ENCODE assay signal across 2 cellular contexts in genomic region chr4:82421796-82422560, GRCh38.
A peak's percentile ranks its signal among the peaks of the same experiment; 100 is the strongest.
TF ChIP-seq lines count a peak whose summit lies in the region.

No MANE protein-coding gene starts in this region.

TF ChIP-seq in HCT116, 20 proteins besides CTCF, POLR2A, EP300 and RAD21:
- no peak for TF ChIP-seq YY1 (IDR thresholded peaks at IDR 0.05; ENCODE audit: extremely low read depth, insufficient replicate concordance, low read depth, low read length)
- no peak for TF ChIP-seq SIN3A (IDR thresholded peaks at IDR 0.05; ENCODE audit: low read depth)
- TF ChIP-seq ELF1 (IDR thresholded peaks at IDR 0.05; ENCODE audit: borderline replicate concordance, low read depth), result no peak
- no peak for TF ChIP-seq REST (IDR thresholded peaks at IDR 0.05; ENCODE audit: low read depth)
- no peak for TF ChIP-seq ZFX (IDR thresholded peaks at IDR 0.05)
- peak; percentile 37 for TF ChIP-seq POLR2AphosphoS5 (IDR thresholded peaks at IDR 0.05; ENCODE audit: low read depth, low read length)
- TF ChIP-seq FOSL1 (IDR thresholded peaks at IDR 0.05; ENCODE audit: low read depth), result no peak
- no peak for TF ChIP-seq JUND (IDR thresholded peaks at IDR 0.05)
- TF ChIP-seq CBX3 (IDR thresholded peaks at IDR 0.05; ENCODE audit: low read depth), result no peak

TF ChIP-seq in HepG2, 621 proteins besides CTCF, POLR2A, EP300 and RAD21:
- no peak for TF ChIP-seq ZBTB10 (CRISPR knock-in tag; IDR thresholded peaks at IDR 0.05; ENCODE audit: borderline replicate concordance)
- peak; percentile 92 for TF ChIP-seq RBM22 (optimal IDR thresholded peaks at IDR 0.05; ENCODE audit: low read length)
- TF ChIP-seq KDM2A (CRISPR knock-in tag; IDR thresholded peaks at IDR 0.05; ENCODE audit: borderline replicate concordance, low read depth), result peak; percentile 55; the same call in 1 of the 2 replicates
- TF ChIP-seq ZNF337 (CRISPR knock-in tag; IDR thresholded peaks at IDR 0.05; ENCODE audit: borderline replicate concordance, low read depth), result 0 out of 2 replicates have a peak, but pooled peaks have one; percentile 29
- TF ChIP-seq GMEB1 (CRISPR knock-in tag; IDR thresholded peaks at IDR 0.05; ENCODE audit: borderline replicate concordance), result no peak
- TF ChIP-seq MBD4 (IDR thresholded peaks at IDR 0.05; ENCODE audit: borderline replicate concordance, low read length), result 0 out of 2 replicates have a peak, but pooled peaks have one; percentile 42
- TF ChIP-seq AGO2 (optimal IDR thresholded peaks at IDR 0.05; ENCODE audit: low read depth, low read length), result peak; percentile 48
- no peak for TF ChIP-seq ZNF17 (CRISPR knock-in tag; IDR thresholded peaks at IDR 0.05)
- peak; percentile 90; the same call in 1 of the 2 replicates for TF ChIP-seq PAF1 (CRISPR knock-in tag; IDR thresholded peaks at IDR 0.05)
- TF ChIP-seq POLR2AphosphoS5 (IDR thresholded peaks at IDR 0.05; ENCODE audit: low read depth, low read length), result peak; percentile 17; the same call in 1 of the 2 replicates
- TF ChIP-seq ZNF567 (CRISPR knock-in tag; IDR thresholded peaks at IDR 0.05; ENCODE audit: borderline replicate concordance), result no peak
- TF ChIP-seq POLR2AphosphoS2 (IDR thresholded peaks at IDR 0.05; ENCODE audit: low read depth, low read length), result peak; percentile 16; the same call in 1 of the 2 replicates
- TF ChIP-seq POLR2G (IDR thresholded peaks at IDR 0.05; ENCODE audit: low read depth, low read length), result peak; percentile 79
- 0 out of 2 replicates have a peak, but pooled peaks have one; percentile 23 for TF ChIP-seq FUBP1 (CRISPR knock-in tag; IDR thresholded peaks at IDR 0.05; ENCODE audit: borderline replicate concordance)
- peak in 1 of 2 experiments; percentile 12; a peak in 2 of 4 replicates for TF ChIP-seq ATF4 (CRISPR knock-in tag; IDR thresholded peaks at IDR 0.05)
- no peak for TF ChIP-seq FOXK1 (CRISPR knock-in tag; IDR thresholded peaks at IDR 0.05; ENCODE audit: borderline replicate concordance, low read depth)
- no peak for TF ChIP-seq ZBTB14 (CRISPR knock-in tag; IDR thresholded peaks at IDR 0.05)
